8 cellular contexts compared by ENCODE assay signal in genomic region chr7:132766660-132767059, GRCh38.
"Had no signal": no experiment of that assay in that cellular context is flagged by ENCODE, and none has a peak within 500 bp of the region (broad histone marks: within the 10 kb centered on the region; RNA-seq: fewer than 3 reads in every experiment).

No MANE protein-coding gene starts in this region.

- H3K4me3 Mint-ChIP-seq: GM23338, IgD-negative memory B cell had no signal

- H3K9me3 ChIP-seq: HAP-1 had no signal

- H3K36me3 Mint-ChIP-seq: IgD-negative memory B cell had no signal

- H3K27ac ChIP-seq: HL-60, KMS-11 had no signal

- DNase-seq: KBM-7 had no signal

- ATAC-seq: GM23338, HCT116, HepG2 had no signal

- H3K4me2 ChIP-seq: GM23338, KMS-11 had no signal

- H3K4me1 ChIP-seq: HAP-1 had no signal

- H3K27ac Mint-ChIP-seq: GM23338 had no signal

- H3K9ac ChIP-seq: KMS-11 had no signal
